In the genomic region with DNA sequence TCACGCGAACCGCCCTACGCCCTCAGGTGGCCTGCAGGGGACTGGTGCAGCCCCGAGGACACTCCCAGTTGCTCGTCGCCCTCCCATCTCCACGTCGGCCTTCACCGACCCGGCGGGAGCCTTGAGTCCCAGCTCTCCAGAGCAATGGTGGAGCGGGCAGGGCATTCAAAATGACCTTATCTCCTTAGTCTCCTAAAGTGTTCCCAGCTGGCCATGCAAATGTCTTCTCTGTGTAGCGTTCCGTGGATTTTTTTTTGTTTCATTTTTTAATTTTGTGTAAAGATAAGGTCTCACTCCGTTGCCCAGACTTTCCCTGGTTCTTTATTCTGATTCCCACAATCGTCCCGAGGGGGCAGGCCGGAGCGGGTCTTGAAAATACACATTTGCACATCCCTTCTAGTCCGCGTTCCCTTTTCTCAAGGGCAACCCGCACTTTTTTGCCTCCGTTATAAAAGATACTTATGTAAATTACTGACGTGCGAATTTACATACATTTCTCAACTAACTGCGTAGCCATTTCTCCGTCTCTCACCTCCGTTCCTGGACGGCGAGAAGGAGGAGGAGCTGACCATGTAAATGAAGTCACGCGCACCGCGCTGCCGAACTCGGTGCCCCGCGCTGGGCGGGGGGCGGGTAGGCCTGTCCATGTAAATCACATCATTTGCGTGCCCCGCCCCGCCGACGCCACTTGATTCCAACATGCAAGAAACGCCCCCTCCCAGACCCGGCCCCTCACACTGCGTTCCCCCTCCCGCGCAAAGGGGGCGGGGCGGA, we compare ENCODE assay signal across 8 cellular contexts. TPM values are rescaled to one million over a fixed set of nuclear protein-coding genes. Genes with fewer than 3 reads are reported as not detected.
DNase-seq lines count a peak whose midpoint lies in the region; ATAC-seq and TF ChIP-seq lines count a peak whose summit lies in the region.

No MANE protein-coding gene starts in this region.

- no peaks in the 10 kb centered on the region for H3K27me3 Mint-ChIP-seq in CD4-positive, alpha-beta T cell

- POLR2A ChIA-PET in CD4-positive, alpha-beta T cell (lab: Charles Lee), result interaction anchor here (0.6 to 6.9 kb wide), 27 partner anchors 9 to 845 kb away, joined by 3 to 198 read pairs (median 5); partner anchors contain the start of genes ACTMAP, BLVRB, COQ8B and HNRNPUL1

- H3K36me3 Mint-ChIP-seq in CD4-positive, alpha-beta T cell (ENCODE audit: low read depth), result peaks cover 39% of the 10 kb centered on the region

- CTCF ChIA-PET in CD4-positive, alpha-beta T cell (lab: Charles Lee), result interaction anchor here (0.6 to 2.3 kb wide), 14 partner anchors 9 to 164 kb away, joined by 3 to 24 read pairs (median 5); partner anchors contain the start of genes ACTMAP, COQ8B, ITPKC and NUMBL

- peak overlapping the region; percentile 92 for H3K4me3 Mint-ChIP-seq in CD4-positive, alpha-beta T cell

- no peaks in the 10 kb centered on the region for H3K9me3 Mint-ChIP-seq in CD4-positive, alpha-beta T cell

- H3K4me1 Mint-ChIP-seq in CD4-positive, alpha-beta T cell (ENCODE audit: low read depth), result peaks cover 45% of the 10 kb centered on the region

- TF ChIP-seq RAD21 in liver (IDR thresholded peaks at IDR 0.05), result peak; percentile 15 to 67

- peak overlapping the region; percentile 56 to 88 for H3K9ac ChIP-seq in liver (ENCODE audit: low read depth in 1 of 2, low read length in 2 of 2)

- peak; percentile 78 for ATAC-seq in CD4-positive, alpha-beta T cell (ENCODE audit: poor library complexity)
- ATAC-seq in GM19395 (IDR thresholded peaks at IDR 0.05; ENCODE audit: unreplicated experiment) (peak; percentile 72), HG03565 (IDR thresholded peaks at IDR 0.05; ENCODE audit: unreplicated experiment) (peak; percentile 59)

- intact Hi-C loops in CD4-positive, alpha-beta T cell (cut with DNase I, micrococcal nuclease), result loop anchor here in 1 of 2 experiments (1.0 to 2.0 kb wide), 3 partner anchors 20 to 82 kb away; partner anchors contain the start of genes COQ8B, ITPKC, RAB4B and SNRPA

- H3K27me3 ChIP-seq in CD4-positive, alpha-beta T cell (ENCODE audit: control insufficient read depth, insufficient read depth, low read length), result no peaks in the 10 kb centered on the region
- no peaks in the 10 kb centered on the region for H3K27me3 ChIP-seq in liver (ENCODE audit: control insufficient read depth in 4 of 4, insufficient read depth in 4 of 4, low read length in 3 of 4)

- peak; percentile 40 for TF ChIP-seq CTCF in CD4-positive, alpha-beta T cell (IDR thresholded peaks at IDR 0.05)
- TF ChIP-seq CTCF in liver (IDR thresholded peaks at IDR 0.05; ENCODE audit: low read depth, low read length, missing input control), result peak; percentile 36

- under 1% methylated on average over 53 of the region's 53 CpGs for WGBS in liver

- H3K4me1 ChIP-seq in liver (ENCODE audit: control insufficient read depth in 4 of 4, insufficient read depth in 4 of 4, low read length in 3 of 4), result peaks cover 16 to 45% (median 41%) of the 10 kb centered on the region in 4 donors

- H3K27ac Mint-ChIP-seq in CD4-positive, alpha-beta T cell, result peak overlapping the region; percentile 98

- H3K36me3 ChIP-seq in liver (ENCODE audit: control insufficient read depth in 4 of 4, insufficient read depth in 3 of 4, low read depth in 1 of 4, low read length in 3 of 4), result peaks cover 0 to 5% (median 3%) of the 10 kb centered on the region in 4 donors

- peak overlapping the region; percentile 88 for H3K27ac ChIP-seq in CD4-positive, alpha-beta T cell (ENCODE audit: low read depth, low read length)
- peak overlapping the region; percentile 94 to 98 for H3K27ac ChIP-seq in liver (ENCODE audit: low read depth in 1 of 2, low read length in 2 of 2)

- DNase-seq in CD4-positive, alpha-beta T cell, result peak; percentile 100
- DNase-seq in NCI-H748 (lab: John Stamatoyannopoulos, UW; ENCODE audit: unreplicated experiment), result peak; percentile 100
- peak; percentile 99 to 100 for DNase-seq in activated CD4-positive, alpha-beta T cell treated with anti-CD3 and anti-CD28 coated beads, Interleukin-2, amount 50 U/mL, for 24 hours (ENCODE audit: low read depth in 1 of 2, low spot score in 1 of 2)
- peak; percentile 98 to 100 for DNase-seq in dermis microvascular lymphatic vessel endothelial cell (ENCODE audit: low read depth in 2 of 2)
- peak; percentile 100 for DNase-seq in stimulated activated CD4-positive, alpha-beta T cell treated with anti-CD3 and anti-CD28 coated beads, Interleukin-4, amount 100 ng/mL, for 1 hour

- H3K4me3 ChIP-seq in liver (ENCODE audit: low read depth in 1 of 3, low read length in 3 of 3), result peak overlapping the region; percentile 3 to 68 (median 35)

- no peaks in the 10 kb centered on the region for H3K9me3 ChIP-seq in CD4-positive, alpha-beta T cell (ENCODE audit: control insufficient read depth, low read length)
- H3K9me3 ChIP-seq in liver (ENCODE audit: control insufficient read depth in 4 of 4, low read length in 3 of 4), result no peaks in the 10 kb centered on the region

TF ChIP-seq in liver, 16 proteins besides CTCF, POLR2A, EP300 and RAD21 (continues in another document):
- TF ChIP-seq HNF4G (IDR thresholded peaks at IDR 0.05), result peak; percentile 12
- peak; percentile 91 for TF ChIP-seq YY1 (IDR thresholded peaks at IDR 0.05)
- peak; percentile 48 for TF ChIP-seq NR2F2 (IDR thresholded peaks at IDR 0.05)
- TF ChIP-seq FOXA1 (IDR thresholded peaks at IDR 0.05), result no peak
- TF ChIP-seq ATF3 (IDR thresholded peaks at IDR 0.05), result no peak
- TF ChIP-seq TAF1 (conservative IDR thresholded peaks at IDR 0.05), result peak; percentile 80
- TF ChIP-seq RXRA (IDR thresholded peaks at IDR 0.05), result peak; percentile 41 to 55
- TF ChIP-seq, protein P1, sequence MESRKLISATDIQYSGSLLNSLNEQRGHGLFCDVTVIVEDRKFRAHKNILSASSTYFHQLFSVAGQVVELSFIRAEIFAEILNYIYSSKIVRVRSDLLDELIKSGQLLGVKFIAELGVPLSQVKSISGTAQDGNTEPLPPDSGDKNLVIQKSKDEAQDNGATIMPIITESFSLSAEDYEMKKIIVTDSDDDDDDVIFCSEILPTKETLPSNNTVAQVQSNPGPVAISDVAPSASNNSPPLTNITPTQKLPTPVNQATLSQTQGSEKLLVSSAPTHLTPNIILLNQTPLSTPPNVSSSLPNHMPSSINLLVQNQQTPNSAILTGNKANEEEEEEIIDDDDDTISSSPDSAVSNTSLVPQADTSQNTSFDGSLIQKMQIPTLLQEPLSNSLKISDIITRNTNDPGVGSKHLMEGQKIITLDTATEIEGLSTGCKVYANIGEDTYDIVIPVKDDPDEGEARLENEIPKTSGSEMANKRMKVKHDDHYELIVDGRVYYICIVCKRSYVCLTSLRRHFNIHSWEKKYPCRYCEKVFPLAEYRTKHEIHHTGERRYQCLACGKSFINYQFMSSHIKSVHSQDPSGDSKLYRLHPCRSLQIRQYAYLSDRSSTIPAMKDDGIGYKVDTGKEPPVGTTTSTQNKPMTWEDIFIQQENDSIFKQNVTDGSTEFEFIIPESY (IDR thresholded peaks at IDR 0.05), result peak; percentile 45
- TF ChIP-seq MAX (IDR thresholded peaks at IDR 0.05), result peak; percentile 49
- peak; percentile 78 for TF ChIP-seq SP1 (IDR thresholded peaks at IDR 0.05)

RNA-seq across cellular contexts. Expression of gene EGLN2, which starts 0.6 kb away (rescaled TPM):
- 100 to 1,000 TPM; 150 to 151 TPM for total RNA-seq in CD4-positive, alpha-beta T cell
- total RNA-seq in dermis microvascular lymphatic vessel endothelial cell, result 94.1 and 144 TPM in 2 replicates
- total RNA-seq in liver, result 10 to 100 TPM; 34.8 to 56.3 TPM
- 10 to 100 TPM; 45.2 to 50.2 TPM for polyA plus RNA-seq in liver

RNA-seq across cellular contexts. Expression of gene RAB4B, which starts 20.4 kb away (rescaled TPM):
- total RNA-seq in CD4-positive, alpha-beta T cell, result 10 to 100 TPM; 26.6 to 26.9 TPM
- 8.6 and 14.4 TPM in 2 replicates for total RNA-seq in dermis microvascular lymphatic vessel endothelial cell
- 1 to 10 TPM; 5.5 to 9.0 TPM for total RNA-seq in liver
- 10 to 100 TPM; 16.8 to 16.9 TPM for polyA plus RNA-seq in liver

RNA-seq across cellular contexts. Expression of gene MIA, which starts 23.1 kb away (rescaled TPM):
- not detected for total RNA-seq in CD4-positive, alpha-beta T cell
- total RNA-seq in dermis microvascular lymphatic vessel endothelial cell (not detected in 2 replicates), liver (under 1 TPM in 1 of 2 donors, not detected in 1; 0.42 TPM)
- under 1 TPM in 1 of 2 donors, not detected in 1; 0.44 TPM for polyA plus RNA-seq in liver

RNA-seq across cellular contexts. Expression of gene SNRPA, which starts 47.4 kb away (rescaled TPM):
- 10 to 100 TPM; 60.3 to 76.7 TPM for total RNA-seq in CD4-positive, alpha-beta T cell
- 30.7 and 40.2 TPM in 2 replicates for total RNA-seq in dermis microvascular lymphatic vessel endothelial cell
- total RNA-seq in liver, result 10 to 100 TPM; 11.8 to 27.1 TPM
- 10 to 100 TPM; 12.4 to 21.6 TPM for polyA plus RNA-seq in liver

RNA-seq across cellular contexts. Expression of gene ACTMAP, which starts 48.1 kb away (rescaled TPM):
- 1 to 10 TPM; 3.9 to 5.7 TPM for total RNA-seq in CD4-positive, alpha-beta T cell
- total RNA-seq in dermis microvascular lymphatic vessel endothelial cell (0.26 and 0.76 TPM in 2 replicates), liver (1 to 10 TPM in 1 of 2 donors, under 1 TPM in 1; 0.93 to 1.8 TPM)
- polyA plus RNA-seq in liver, result 1 to 10 TPM; 4.2 to 7.7 TPM

Comparison
In these comparisons a context has a peak if more than half of its experiments do, and no peak if none do; other contexts are left out.
1. Peak in every context shown above with its lines: DNase-seq, ATAC-seq, H3K4me3 ChIP-seq and H3K27ac ChIP-seq.